ENCODE assay signal across 15 cellular contexts in the genomic region with DNA sequence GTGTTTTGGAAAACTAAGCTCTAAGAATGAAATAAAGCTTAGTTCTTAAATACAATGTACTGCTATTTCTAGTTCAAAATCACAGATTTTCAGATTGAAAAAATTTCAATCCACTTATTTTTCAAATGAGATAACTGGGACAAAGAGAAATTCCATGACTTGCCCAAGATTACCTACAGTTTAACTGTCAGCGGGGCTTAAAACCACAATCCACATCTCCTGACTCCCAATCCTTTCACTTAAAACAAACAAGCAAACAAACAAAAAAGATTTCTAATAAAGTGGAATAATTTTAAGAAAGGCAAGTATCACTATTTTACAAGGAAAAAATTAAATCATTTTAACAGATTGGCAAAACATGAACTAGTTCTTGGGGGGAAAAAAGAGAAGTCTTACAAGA. TPM values are rescaled to one million over a fixed set of nuclear protein-coding genes. Genes with fewer than 3 reads are reported as not detected.
DNase-seq lines count a peak whose midpoint lies in the region; ATAC-seq and TF ChIP-seq lines count a peak whose summit lies in the region.
"Had no signal": no experiment of that assay in that cellular context is flagged by ENCODE, and none has a peak within 500 bp of the region (broad histone marks: within the 10 kb centered on the region; RNA-seq: fewer than 3 reads in every experiment).

No MANE protein-coding gene starts in this region.

- TF ChIP-seq CTCF in Calu3 (IDR thresholded peaks at IDR 0.05; ENCODE audit: unreplicated experiment) (no peak), Loucy (conservative IDR thresholded peaks at IDR 0.05; ENCODE audit: low read length) (no peak), dorsolateral prefrontal cortex (IDR thresholded peaks at IDR 0.05 in 54 of 56, conservative IDR thresholded peaks at IDR 0.05 in 2 of 56; ENCODE audit: low read depth in 1 of 56, partially characterized antibody in 56 of 56) (no peak), ascending aorta (IDR thresholded peaks at IDR 0.05) (no peak)

- peak overlapping the region; percentile 91 for H3K4me2 ChIP-seq in Loucy (ENCODE audit: low read depth, low read length, poor library complexity, severe bottlenecking)

- H3K27me3 Mint-ChIP-seq in Calu3 (ENCODE audit: unreplicated experiment): no peaks in the 10 kb centered on the region
- H3K27me3 Mint-ChIP-seq in natural killer cell treated with Interleukin-12 subunit alpha and Interleukin-12 subunit beta and Interleukin-15 and Interleukin-18, amount 100 ng/mL, for 72 hours: no peaks in the 10 kb centered on the region
- H3K27me3 Mint-ChIP-seq: activated CD4-positive, alpha-beta T cell treated with anti-CD3 and anti-CD28 coated beads, Interleukin-2, amount 10 ng/mL, durations not matched to agents 24 days and 14 days had no signal

- no peaks in the 10 kb centered on the region for H3K27me3 ChIP-seq in Loucy (ENCODE audit: insufficient read depth, low read length, poor library complexity, severe bottlenecking)
- H3K27me3 ChIP-seq in dorsolateral prefrontal cortex: no peaks in the 10 kb centered on the region
- H3K27me3 ChIP-seq in ascending aorta: no peaks in the 10 kb centered on the region
- H3K27me3 ChIP-seq: BE2C, brain microvascular endothelial cell had no signal

- no peaks in the 10 kb centered on the region for H3K9me3 ChIP-seq in Loucy (ENCODE audit: insufficient read depth, low read depth, low read length)
- no peaks in the 10 kb centered on the region for H3K9me3 ChIP-seq in ascending aorta
- H3K9me3 ChIP-seq: BE2C had no signal

- no peaks in the 10 kb centered on the region for H3F3A ChIP-seq in Loucy (ENCODE audit: low read depth)

- H3K36me3 Mint-ChIP-seq in Calu3 (ENCODE audit: insufficient read depth, unreplicated experiment): peaks cover 55% of the 10 kb centered on the region
- no peaks in the 10 kb centered on the region for H3K36me3 Mint-ChIP-seq in natural killer cell treated with Interleukin-12 subunit alpha and Interleukin-12 subunit beta and Interleukin-15 and Interleukin-18, amount 100 ng/mL, for 72 hours

- H4K20me1 ChIP-seq in Loucy (ENCODE audit: insufficient read depth, low read length, poor library complexity, severe bottlenecking): peaks cover 77% of the 10 kb centered on the region

- H3K4me1 Mint-ChIP-seq in Calu3 (ENCODE audit: low read depth, unreplicated experiment): no peaks in the 10 kb centered on the region
- H3K4me1 Mint-ChIP-seq in natural killer cell treated with Interleukin-12 subunit alpha and Interleukin-12 subunit beta and Interleukin-15 and Interleukin-18, amount 100 ng/mL, for 72 hours (ENCODE audit: low read depth in 2 of 2): peaks cover 22 to 67% of the 10 kb centered on the region in 2 donors

- peak overlapping the region; percentile 80 for H3K27ac Mint-ChIP-seq in Calu3 (ENCODE audit: unreplicated experiment)
- peak overlapping the region in 1 of 2 donors; percentile 58 for H3K27ac Mint-ChIP-seq in natural killer cell treated with Interleukin-12 subunit alpha and Interleukin-12 subunit beta and Interleukin-15 and Interleukin-18, amount 100 ng/mL, for 72 hours
- H3K27ac Mint-ChIP-seq: activated CD4-positive, alpha-beta T cell treated with anti-CD3 and anti-CD28 coated beads, Interleukin-2, amount 10 ng/mL, durations not matched to agents 24 days and 14 days had no signal

- peak overlapping the region; percentile 89 for H3K9ac ChIP-seq in Loucy (ENCODE audit: low read depth, low read length, poor library complexity, severe bottlenecking)

- CTCF ChIA-PET in Calu3 (lab: Charles Lee): no interaction called here

- H3K27ac ChIP-seq in dorsolateral prefrontal cortex (peak overlapping the region in 36 of 59 donors; percentile 1 to 99 (median 28)), ascending aorta (peak overlapping the region in 1 of 2 donors; percentile 1)
- H3K27ac ChIP-seq: brain microvascular endothelial cell had no signal

- no peak overlapping the region for H2AFZ ChIP-seq in Loucy (ENCODE audit: low read length)

- H3K4me1 ChIP-seq in Loucy (ENCODE audit: insufficient read depth, low read length, poor library complexity, severe bottlenecking): peaks cover 57% of the 10 kb centered on the region
- peaks cover 0 to 33% of the 10 kb centered on the region in 2 donors for H3K4me1 ChIP-seq in ascending aorta
- H3K4me1 ChIP-seq: BE2C had no signal

- peaks cover 86% of the 10 kb centered on the region for H3K79me2 ChIP-seq in Loucy (ENCODE audit: insufficient read depth, low read length)

- no peak for ATAC-seq in natural killer cell treated with Interleukin-12 subunit alpha and Interleukin-12 subunit beta and Interleukin-15 and Interleukin-18, amount 100 ng/mL, for 72 hours
- ATAC-seq in HG02678 (IDR thresholded peaks at IDR 0.05; ENCODE audit: unreplicated experiment) (no peak), GM21576 (IDR thresholded peaks at IDR 0.05; ENCODE audit: unreplicated experiment) (no peak)
- ATAC-seq: sciatic nerve had no signal

- DNase-seq in Calu3 (no peak), dorsolateral prefrontal cortex (no peak), ascending aorta (ENCODE audit: low spot score in 2 of 2) (no peak), G401 (ENCODE audit: low spot score) (no peak)
- DNase-seq in natural killer cell treated with Interleukin-12 subunit alpha and Interleukin-12 subunit beta and Interleukin-15 and Interleukin-18, amount 100 ng/mL, for 72 hours (ENCODE audit: low spot score): no peak
- DNase-seq: activated CD4-positive, alpha-beta T cell treated with anti-CD3 and anti-CD28 coated beads, Interleukin-2, amount 10 ng/mL, durations not matched to agents 24 days and 14 days; BE2C; brain microvascular endothelial cell; NCI-H1436 treated with DMSO at 0.1 percent for 48 hours; NCI-H524; stimulated activated CD4-positive, alpha-beta T cell treated with anti-CD3 and anti-CD28 coated beads, Interleukin-4, amount 100 ng/mL, for 24 hours had no signal

- no peaks in the 10 kb centered on the region for H3K9me2 ChIP-seq in Loucy (replicated peaks; ENCODE audit: low read depth, low read length)

- no peaks in the 10 kb centered on the region for H3K9me3 Mint-ChIP-seq in Calu3 (ENCODE audit: low read depth, unreplicated experiment)
- H3K9me3 Mint-ChIP-seq in natural killer cell treated with Interleukin-12 subunit alpha and Interleukin-12 subunit beta and Interleukin-15 and Interleukin-18, amount 100 ng/mL, for 72 hours: no peaks in the 10 kb centered on the region
- H3K9me3 Mint-ChIP-seq: activated CD4-positive, alpha-beta T cell treated with anti-CD3 and anti-CD28 coated beads, Interleukin-2, amount 10 ng/mL, durations not matched to agents 24 days and 14 days had no signal

- peak overlapping the region; percentile 92 for H3K4me3 Mint-ChIP-seq in Calu3 (ENCODE audit: low read depth, unreplicated experiment)
- peak overlapping the region; percentile 58 for H3K4me3 Mint-ChIP-seq in natural killer cell treated with Interleukin-12 subunit alpha and Interleukin-12 subunit beta and Interleukin-15 and Interleukin-18, amount 100 ng/mL, for 72 hours
- H3K4me3 Mint-ChIP-seq: activated CD4-positive, alpha-beta T cell treated with anti-CD3 and anti-CD28 coated beads, Interleukin-2, amount 10 ng/mL, durations not matched to agents 24 days and 14 days had no signal

- BruUV-seq in Calu3 (replicated peaks; lab: Mats Ljungman, UMichigan): no TSS peak

- H3K36me3 ChIP-seq in Loucy (ENCODE audit: insufficient read depth, low read length): no peaks in the 10 kb centered on the region
- H3K36me3 ChIP-seq in ascending aorta: no peaks in the 10 kb centered on the region
- H3K36me3 ChIP-seq: brain microvascular endothelial cell had no signal

- in situ Hi-C loops in G401 (cut with HindIII; ENCODE audit: low sequenced_read_pairs): no loop called here

- peak overlapping the region; percentile 97 for H3K4me3 ChIP-seq in Loucy (ENCODE audit: low read length, poor library complexity, severe bottlenecking)
- H3K4me3 ChIP-seq in dorsolateral prefrontal cortex: peak overlapping the region in 22 of 59 donors; percentile 1 to 94 (median 80)
- H3K4me3 ChIP-seq in ascending aorta: no peak overlapping the region

- intact Hi-C loops in Calu3 (cut with micrococcal nuclease; ENCODE audit: unreplicated experiment) (loop anchor here (2.0 to 10.0 kb wide), 2 partner anchors 393 to 601 kb away; no protein-coding TSS in a partner anchor), dorsolateral prefrontal cortex (cut with DNase I) (loop anchor here in 1 of 2 donors (10.0 kb wide), 1 partner anchor 391 kb away; no protein-coding TSS in a partner anchor), ascending aorta (cut with DNase I) (no loop called here)

RNA-seq across cellular contexts. Expression of a gene that starts 4.2 kb away (rescaled TPM):
- total RNA-seq in Calu3 (2022) (43.3 and 50.8 TPM in 2 replicates), dorsolateral prefrontal cortex (10 to 100 TPM; 28.1 to 46.6 (median 34.7) TPM), ascending aorta (14.9 TPM)
- total RNA-seq in natural killer cell treated with Interleukin-12 subunit alpha and Interleukin-12 subunit beta and Interleukin-15 and Interleukin-18, amount 100 ng/mL, for 72 hours: 10 to 100 TPM; 34.8 to 40.7 TPM
- 13.9 and 23.1 TPM in 2 replicates for total RNA-seq in G401 (2014; rRNA removed; shearing (Covaris generic))
